20 cellular contexts compared by ENCODE assay signal in the genomic region with DNA sequence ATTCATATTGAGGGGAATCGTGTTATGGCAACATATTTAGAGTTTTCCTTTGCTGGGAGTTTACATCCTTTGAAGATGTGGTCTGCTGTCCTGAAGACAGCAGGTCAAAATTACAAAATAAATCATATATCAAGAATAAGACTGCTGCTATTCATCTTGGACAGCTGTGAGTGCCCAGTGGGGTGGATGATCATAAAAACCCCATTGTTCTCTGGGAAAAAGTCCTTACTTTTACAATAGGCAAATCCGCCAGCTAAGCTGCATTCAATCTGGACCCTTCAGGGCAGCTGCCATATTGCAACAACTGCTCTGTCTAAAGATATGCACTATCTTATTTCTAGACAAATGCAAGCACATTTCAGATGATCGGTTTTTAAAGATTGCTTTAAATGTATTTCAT. TPM values are rescaled to one million over a fixed set of nuclear protein-coding genes. Genes with fewer than 3 reads are reported as not detected.
"Had no signal": no experiment of that assay in that cellular context is flagged by ENCODE, and none has a peak within 500 bp of the region (broad histone marks: within the 10 kb centered on the region; RNA-seq: fewer than 3 reads in every experiment).

No MANE protein-coding gene starts in this region.

- H3K4me3 ChIP-seq: body of pancreas, colonic mucosa, esophagus muscularis mucosa, upper lobe of left lung had no signal

- H3K27ac Mint-ChIP-seq: activated naive CD4-positive, alpha-beta T cell treated with anti-CD3 and anti-CD28 coated beads, Interleukin-2, amount 50 U/mL, for 72 hours; stimulated activated naive CD8-positive, alpha-beta T cell treated with anti-CD3 and anti-CD28 coated beads, Interleukin-15, amount 100 ng/mL, for 72 hours had no signal

- ATAC-seq: activated CD4-positive, CD25-positive, alpha-beta regulatory T cell treated with anti-CD3 and anti-CD28 coated beads, Interleukin-2, amount 50 U/mL, for 24 hours; activated naive CD4-positive, alpha-beta T cell treated with anti-CD3 and anti-CD28 coated beads, Interleukin-2, amount 50 U/mL, for 72 hours; body of pancreas; left ventricle myocardium superior; natural killer cell treated with Interleukin-12 subunit alpha and Interleukin-12 subunit beta and Interleukin-15 and Interleukin-18, amount 100 ng/mL, for 72 hours; sciatic nerve; stimulated activated naive CD8-positive, alpha-beta T cell treated with anti-CD3 and anti-CD28 coated beads, Interleukin-15, amount 100 ng/mL, for 72 hours had no signal

- H3K9me3 ChIP-seq: body of pancreas, colonic mucosa, esophagus muscularis mucosa, upper lobe of left lung had no signal

- H3K4me3 Mint-ChIP-seq: activated T-cell treated with anti-CD3 and anti-CD28 coated beads, Interleukin-2, amount 50 U/mL, for 24 hours; natural killer cell treated with Interleukin-12 subunit alpha and Interleukin-12 subunit beta and Interleukin-15 and Interleukin-18, amount 100 ng/mL, for 72 hours; stimulated activated naive CD8-positive, alpha-beta T cell treated with anti-CD3 and anti-CD28 coated beads, Interleukin-15, amount 100 ng/mL, for 72 hours had no signal

- H3K36me3 ChIP-seq: colonic mucosa, esophagus muscularis mucosa, upper lobe of left lung had no signal

- DNase-seq: activated CD4-positive, alpha-beta T cell treated with anti-CD3 and anti-CD28 coated beads, Interleukin-2, amount 50 U/mL, for 1 hour; activated effector memory CD4-positive, alpha-beta T cell treated with Interleukin-2 at 50 U/mL for 16 hours; activated T-cell treated with anti-CD3 and anti-CD28 coated beads, Interleukin-2, amount 50 U/mL, for 24 hours; amygdala; body of pancreas; caudate nucleus; colonic mucosa; glutamatergic neuron; left ventricle myocardium superior; mesendoderm; stimulated activated CD4-positive, alpha-beta T cell treated with anti-CD3 and anti-CD28 coated beads, Interleukin-1b, Interleukin-23, amount 100 ng/mL, for 48 hours; stimulated activated naive CD8-positive, alpha-beta T cell treated with anti-CD3 and anti-CD28 coated beads, Interleukin-15, amount 100 ng/mL, for 72 hours; T-helper 9 cell; upper lobe of left lung had no signal

- H3K27ac ChIP-seq: body of pancreas, colonic mucosa had no signal

- H3K4me1 ChIP-seq: body of pancreas, colonic mucosa had no signal

- H3K27me3 ChIP-seq: body of pancreas, colonic mucosa, esophagus muscularis mucosa, upper lobe of left lung had no signal

- H3K9me3 Mint-ChIP-seq: activated T-cell treated with anti-CD3 and anti-CD28 coated beads, Interleukin-2, amount 50 U/mL, for 24 hours had no signal

- H3K36me3 Mint-ChIP-seq: natural killer cell treated with Interleukin-12 subunit alpha and Interleukin-12 subunit beta and Interleukin-15 and Interleukin-18, amount 100 ng/mL, for 72 hours had no signal

- H3K27me3 Mint-ChIP-seq: activated T-cell treated with anti-CD3 and anti-CD28 coated beads, Interleukin-2, amount 50 U/mL, for 24 hours; natural killer cell treated with Interleukin-12 subunit alpha and Interleukin-12 subunit beta and Interleukin-15 and Interleukin-18, amount 100 ng/mL, for 72 hours; stimulated activated naive CD8-positive, alpha-beta T cell treated with anti-CD3 and anti-CD28 coated beads, Interleukin-15, amount 100 ng/mL, for 72 hours had no signal

RNA-seq across cellular contexts. Expression of a gene that starts 19.4 kb away (rescaled TPM):
- total RNA-seq: kidney epithelial cell had no signal
